Comparison of ENCODE assay signal across 1 cellular context in the genomic region with DNA sequence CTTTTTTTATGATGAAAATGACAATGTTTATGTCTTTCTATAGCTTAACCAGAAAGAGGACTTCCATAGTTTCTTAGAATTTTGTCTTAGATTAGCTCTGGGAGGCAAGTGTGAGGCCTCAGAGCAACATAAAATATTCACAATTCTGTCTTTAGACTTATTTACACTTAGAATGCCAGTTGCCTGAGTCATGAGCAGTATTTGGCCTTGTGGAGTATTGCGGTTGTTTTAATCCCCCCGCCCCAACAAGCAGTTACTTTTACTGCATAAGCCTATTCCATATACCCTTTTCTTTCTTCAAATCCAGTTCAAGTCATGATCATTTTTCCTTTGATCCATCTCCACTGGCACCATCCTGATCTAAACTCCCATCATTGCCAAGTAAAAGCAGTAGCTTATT.
TF ChIP-seq lines count a peak whose summit lies in the region.

No MANE protein-coding gene starts in this region.

TF ChIP-seq in HepG2, 621 proteins besides CTCF, POLR2A, EP300 and RAD21 (continued from another document):
- TF ChIP-seq, protein P1, sequence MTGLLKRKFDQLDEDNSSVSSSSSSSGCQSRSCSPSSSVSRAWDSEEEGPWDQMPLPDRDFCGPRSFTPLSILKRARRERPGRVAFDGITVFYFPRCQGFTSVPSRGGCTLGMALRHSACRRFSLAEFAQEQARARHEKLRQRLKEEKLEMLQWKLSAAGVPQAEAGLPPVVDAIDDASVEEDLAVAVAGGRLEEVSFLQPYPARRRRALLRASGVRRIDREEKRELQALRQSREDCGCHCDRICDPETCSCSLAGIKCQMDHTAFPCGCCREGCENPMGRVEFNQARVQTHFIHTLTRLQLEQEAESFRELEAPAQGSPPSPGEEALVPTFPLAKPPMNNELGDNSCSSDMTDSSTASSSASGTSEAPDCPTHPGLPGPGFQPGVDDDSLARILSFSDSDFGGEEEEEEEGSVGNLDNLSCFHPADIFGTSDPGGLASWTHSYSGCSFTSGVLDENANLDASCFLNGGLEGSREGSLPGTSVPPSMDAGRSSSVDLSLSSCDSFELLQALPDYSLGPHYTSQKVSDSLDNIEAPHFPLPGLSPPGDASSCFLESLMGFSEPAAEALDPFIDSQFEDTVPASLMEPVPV (CRISPR knock-in tag; IDR thresholded peaks at IDR 0.05): no peak
- TF ChIP-seq PAX8 (CRISPR knock-in tag; IDR thresholded peaks at IDR 0.05; ENCODE audit: borderline replicate concordance) (no peak), PRMT3 (CRISPR knock-in tag; IDR thresholded peaks at IDR 0.05; ENCODE audit: borderline replicate concordance, low read depth) (no peak), RXRB (CRISPR knock-in tag; IDR thresholded peaks at IDR 0.05; ENCODE audit: borderline replicate concordance) (no peak), HMG20A (CRISPR knock-in tag; IDR thresholded peaks at IDR 0.05; ENCODE audit: borderline replicate concordance) (peak; percentile 64; the same call in 1 of the 2 replicates), SSRP1 (CRISPR knock-in tag; IDR thresholded peaks at IDR 0.05) (no peak), ZNF670 (CRISPR knock-in tag; IDR thresholded peaks at IDR 0.05; ENCODE audit: borderline replicate concordance) (no peak), GATAD2A (CRISPR knock-in tag; IDR thresholded peaks at IDR 0.05) (peak; percentile 42; the same call in 1 of the 2 replicates), ATF7-NPFF (CRISPR knock-in tag; IDR thresholded peaks at IDR 0.05; ENCODE audit: low read depth) (no peak), ZNF660 (CRISPR knock-in tag; IDR thresholded peaks at IDR 0.05; ENCODE audit: borderline replicate concordance, low read depth) (no peak), FOXK1 (CRISPR knock-in tag; IDR thresholded peaks at IDR 0.05; ENCODE audit: borderline replicate concordance, low read depth) (0 out of 2 replicates have a peak, but pooled peaks have one; percentile 27), ZFP82 (CRISPR knock-in tag; IDR thresholded peaks at IDR 0.05; ENCODE audit: borderline replicate concordance) (no peak), CBFB (CRISPR knock-in tag; IDR thresholded peaks at IDR 0.05) (0 out of 2 replicates have a peak, but pooled peaks have one; percentile 50), ZKSCAN1 (IDR thresholded peaks at IDR 0.05; ENCODE audit: low read length) (no peak), ZMYM4 (CRISPR knock-in tag; IDR thresholded peaks at IDR 0.05) (no peak), SP4 (CRISPR knock-in tag; IDR thresholded peaks at IDR 0.05) (no peak), ISL2 (CRISPR knock-in tag; IDR thresholded peaks at IDR 0.05) (0 out of 2 replicates have a peak, but pooled peaks have one; percentile 17), TEAD3 (CRISPR knock-in tag; optimal IDR thresholded peaks at IDR 0.05; ENCODE audit: borderline replicate concordance) (peak; percentile 89), NFRKB (IDR thresholded peaks at IDR 0.05) (no peak), ZMYM3 (CRISPR knock-in tag; IDR thresholded peaks at IDR 0.05) (no peak), ZZZ3 (CRISPR knock-in tag; IDR thresholded peaks at IDR 0.05; ENCODE audit: borderline replicate concordance) (no peak), TCF7 (IDR thresholded peaks at IDR 0.05; ENCODE audit: low read depth) (peak; percentile 51; the same call in 1 of the 2 replicates), HOXA7 (CRISPR knock-in tag; IDR thresholded peaks at IDR 0.05) (no peak), ZNF678 (CRISPR knock-in tag; IDR thresholded peaks at IDR 0.05) (no peak), PHF20 (CRISPR knock-in tag; IDR thresholded peaks at IDR 0.05) (no peak), ZNF432 (CRISPR knock-in tag; IDR thresholded peaks at IDR 0.05; ENCODE audit: borderline replicate concordance) (no peak), HNRNPUL1 (IDR thresholded peaks at IDR 0.05; ENCODE audit: low read depth, low read length) (no peak), HNF4A (CRISPR knock-in tag; IDR thresholded peaks at IDR 0.05) (no peak), ZNF335 (CRISPR knock-in tag; IDR thresholded peaks at IDR 0.05) (peak; percentile 41; the same call in 1 of the 2 replicates), ARNTL (CRISPR knock-in tag; IDR thresholded peaks at IDR 0.05) (no peak), NFKB2 (CRISPR knock-in tag; IDR thresholded peaks at IDR 0.05; ENCODE audit: borderline replicate concordance) (no peak), ZNF234 (CRISPR knock-in tag; conservative IDR thresholded peaks at IDR 0.05) (no peak), ZNF883 (CRISPR knock-in tag; IDR thresholded peaks at IDR 0.05; ENCODE audit: not compliant biosample characterization) (no peak), KLF6 (CRISPR knock-in tag; IDR thresholded peaks at IDR 0.05) (no peak)
- TF ChIP-seq, protein P2, sequence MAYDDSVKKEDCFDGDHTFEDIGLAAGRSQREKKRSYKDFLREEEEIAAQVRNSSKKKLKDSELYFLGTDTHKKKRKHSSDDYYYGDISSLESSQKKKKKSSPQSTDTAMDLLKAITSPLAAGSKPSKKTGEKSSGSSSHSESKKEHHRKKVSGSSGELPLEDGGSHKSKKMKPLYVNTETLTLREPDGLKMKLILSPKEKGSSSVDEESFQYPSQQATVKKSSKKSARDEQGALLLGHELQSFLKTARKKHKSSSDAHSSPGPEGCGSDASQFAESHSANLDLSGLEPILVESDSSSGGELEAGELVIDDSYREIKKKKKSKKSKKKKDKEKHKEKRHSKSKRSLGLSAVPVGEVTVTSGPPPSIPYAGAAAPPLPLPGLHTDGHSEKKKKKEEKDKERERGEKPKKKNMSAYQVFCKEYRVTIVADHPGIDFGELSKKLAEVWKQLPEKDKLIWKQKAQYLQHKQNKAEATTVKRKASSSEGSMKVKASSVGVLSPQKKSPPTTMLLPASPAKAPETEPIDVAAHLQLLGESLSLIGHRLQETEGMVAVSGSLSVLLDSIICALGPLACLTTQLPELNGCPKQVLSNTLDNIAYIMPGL (CRISPR knock-in tag; IDR thresholded peaks at IDR 0.05; ENCODE audit: borderline replicate concordance in 1 of 2, low read depth in 1 of 2): no peak
- TF ChIP-seq, protein P3, sequence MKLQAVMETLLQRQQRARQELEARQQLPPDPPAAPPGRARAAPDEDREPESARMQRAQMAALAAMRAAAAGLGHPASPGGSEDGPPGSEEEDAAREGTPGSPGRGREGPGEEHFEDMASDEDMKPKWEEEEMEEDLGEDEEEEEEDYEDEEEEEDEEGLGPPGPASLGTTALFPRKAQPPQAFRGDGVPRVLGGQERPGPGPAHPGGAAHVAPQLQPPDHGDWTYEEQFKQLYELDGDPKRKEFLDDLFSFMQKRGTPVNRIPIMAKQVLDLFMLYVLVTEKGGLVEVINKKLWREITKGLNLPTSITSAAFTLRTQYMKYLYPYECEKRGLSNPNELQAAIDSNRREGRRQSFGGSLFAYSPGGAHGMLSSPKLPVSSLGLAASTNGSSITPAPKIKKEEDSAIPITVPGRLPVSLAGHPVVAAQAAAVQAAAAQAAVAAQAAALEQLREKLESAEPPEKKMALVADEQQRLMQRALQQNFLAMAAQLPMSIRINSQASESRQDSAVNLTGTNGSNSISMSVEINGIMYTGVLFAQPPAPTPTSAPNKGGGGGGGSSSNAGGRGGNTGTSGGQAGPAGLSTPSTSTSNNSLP (IDR thresholded peaks at IDR 0.05; ENCODE audit: low read depth, low read length): peak; percentile 68
- TF ChIP-seq, protein P4, sequence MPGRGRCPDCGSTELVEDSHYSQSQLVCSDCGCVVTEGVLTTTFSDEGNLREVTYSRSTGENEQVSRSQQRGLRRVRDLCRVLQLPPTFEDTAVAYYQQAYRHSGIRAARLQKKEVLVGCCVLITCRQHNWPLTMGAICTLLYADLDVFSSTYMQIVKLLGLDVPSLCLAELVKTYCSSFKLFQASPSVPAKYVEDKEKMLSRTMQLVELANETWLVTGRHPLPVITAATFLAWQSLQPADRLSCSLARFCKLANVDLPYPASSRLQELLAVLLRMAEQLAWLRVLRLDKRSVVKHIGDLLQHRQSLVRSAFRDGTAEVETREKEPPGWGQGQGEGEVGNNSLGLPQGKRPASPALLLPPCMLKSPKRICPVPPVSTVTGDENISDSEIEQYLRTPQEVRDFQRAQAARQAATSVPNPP (CRISPR knock-in tag; IDR thresholded peaks at IDR 0.05): no peak
- TF ChIP-seq, protein P5, sequence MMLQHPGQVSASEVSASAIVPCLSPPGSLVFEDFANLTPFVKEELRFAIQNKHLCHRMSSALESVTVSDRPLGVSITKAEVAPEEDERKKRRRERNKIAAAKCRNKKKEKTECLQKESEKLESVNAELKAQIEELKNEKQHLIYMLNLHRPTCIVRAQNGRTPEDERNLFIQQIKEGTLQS (CRISPR knock-in tag; IDR thresholded peaks at IDR 0.05): peak; percentile 83
- TF ChIP-seq, protein P6, sequence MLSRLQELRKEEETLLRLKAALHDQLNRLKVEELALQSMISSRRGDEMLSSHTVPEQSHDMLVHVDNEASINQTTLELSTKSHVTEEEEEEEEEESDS (CRISPR knock-in tag; IDR thresholded peaks at IDR 0.05; ENCODE audit: borderline replicate concordance): no peak
- TF ChIP-seq, protein P7, sequence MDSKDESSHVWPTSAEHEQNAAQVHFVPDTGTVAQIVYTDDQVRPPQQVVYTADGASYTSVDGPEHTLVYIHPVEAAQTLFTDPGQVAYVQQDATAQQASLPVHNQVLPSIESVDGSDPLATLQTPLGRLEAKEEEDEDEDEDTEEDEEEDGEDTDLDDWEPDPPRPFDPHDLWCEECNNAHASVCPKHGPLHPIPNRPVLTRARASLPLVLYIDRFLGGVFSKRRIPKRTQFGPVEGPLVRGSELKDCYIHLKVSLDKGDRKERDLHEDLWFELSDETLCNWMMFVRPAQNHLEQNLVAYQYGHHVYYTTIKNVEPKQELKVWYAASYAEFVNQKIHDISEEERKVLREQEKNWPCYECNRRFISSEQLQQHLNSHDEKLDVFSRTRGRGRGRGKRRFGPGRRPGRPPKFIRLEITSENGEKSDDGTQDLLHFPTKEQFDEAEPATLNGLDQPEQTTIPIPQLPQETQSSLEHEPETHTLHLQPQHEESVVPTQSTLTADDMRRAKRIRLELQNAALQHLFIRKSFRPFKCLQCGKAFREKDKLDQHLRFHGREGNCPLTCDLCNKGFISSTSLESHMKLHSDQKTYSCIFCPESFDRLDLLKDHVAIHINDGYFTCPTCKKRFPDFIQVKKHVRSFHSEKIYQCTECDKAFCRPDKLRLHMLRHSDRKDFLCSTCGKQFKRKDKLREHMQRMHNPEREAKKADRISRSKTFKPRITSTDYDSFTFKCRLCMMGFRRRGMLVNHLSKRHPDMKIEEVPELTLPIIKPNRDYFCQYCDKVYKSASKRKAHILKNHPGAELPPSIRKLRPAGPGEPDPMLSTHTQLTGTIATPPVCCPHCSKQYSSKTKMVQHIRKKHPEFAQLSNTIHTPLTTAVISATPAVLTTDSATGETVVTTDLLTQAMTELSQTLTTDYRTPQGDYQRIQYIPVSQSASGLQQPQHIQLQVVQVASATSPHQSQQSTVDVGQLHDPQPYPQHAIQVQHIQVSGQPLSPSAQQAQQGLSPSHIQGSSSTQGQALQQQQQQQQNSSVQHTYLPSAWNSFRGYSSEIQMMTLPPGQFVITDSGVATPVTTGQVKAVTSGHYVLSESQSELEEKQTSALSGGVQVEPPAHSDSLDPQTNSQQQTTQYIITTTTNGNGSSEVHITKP (CRISPR knock-in tag; IDR thresholded peaks at IDR 0.05; ENCODE audit: low read depth): no peak
- TF ChIP-seq, protein P8, sequence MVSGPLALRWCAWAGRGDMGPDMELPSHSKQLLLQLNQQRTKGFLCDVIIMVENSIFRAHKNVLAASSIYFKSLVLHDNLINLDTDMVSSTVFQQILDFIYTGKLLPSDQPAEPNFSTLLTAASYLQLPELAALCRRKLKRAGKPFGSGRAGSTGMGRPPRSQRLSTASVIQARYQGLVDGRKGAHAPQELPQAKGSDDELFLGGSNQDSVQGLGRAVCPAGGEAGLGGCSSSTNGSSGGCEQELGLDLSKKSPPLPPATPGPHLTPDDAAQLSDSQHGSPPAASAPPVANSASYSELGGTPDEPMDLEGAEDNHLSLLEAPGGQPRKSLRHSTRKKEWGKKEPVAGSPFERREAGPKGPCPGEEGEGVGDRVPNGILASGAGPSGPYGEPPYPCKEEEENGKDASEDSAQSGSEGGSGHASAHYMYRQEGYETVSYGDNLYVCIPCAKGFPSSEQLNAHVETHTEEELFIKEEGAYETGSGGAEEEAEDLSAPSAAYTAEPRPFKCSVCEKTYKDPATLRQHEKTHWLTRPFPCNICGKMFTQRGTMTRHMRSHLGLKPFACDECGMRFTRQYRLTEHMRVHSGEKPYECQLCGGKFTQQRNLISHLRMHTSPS (CRISPR knock-in tag; IDR thresholded peaks at IDR 0.05; ENCODE audit: low read depth): no peak
- TF ChIP-seq, protein P9, sequence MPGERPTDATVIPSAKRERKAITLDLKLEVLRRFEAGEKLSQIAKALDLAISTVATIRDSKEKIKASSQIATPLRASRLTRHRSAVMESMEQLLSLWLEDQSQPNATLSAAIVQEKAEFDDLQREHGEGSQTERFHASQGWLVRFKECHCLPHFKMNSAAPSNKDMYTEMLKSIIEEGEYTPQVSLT (CRISPR knock-in tag; IDR thresholded peaks at IDR 0.05; ENCODE audit: borderline replicate concordance, low read depth): no peak
- TF ChIP-seq, protein P10, sequence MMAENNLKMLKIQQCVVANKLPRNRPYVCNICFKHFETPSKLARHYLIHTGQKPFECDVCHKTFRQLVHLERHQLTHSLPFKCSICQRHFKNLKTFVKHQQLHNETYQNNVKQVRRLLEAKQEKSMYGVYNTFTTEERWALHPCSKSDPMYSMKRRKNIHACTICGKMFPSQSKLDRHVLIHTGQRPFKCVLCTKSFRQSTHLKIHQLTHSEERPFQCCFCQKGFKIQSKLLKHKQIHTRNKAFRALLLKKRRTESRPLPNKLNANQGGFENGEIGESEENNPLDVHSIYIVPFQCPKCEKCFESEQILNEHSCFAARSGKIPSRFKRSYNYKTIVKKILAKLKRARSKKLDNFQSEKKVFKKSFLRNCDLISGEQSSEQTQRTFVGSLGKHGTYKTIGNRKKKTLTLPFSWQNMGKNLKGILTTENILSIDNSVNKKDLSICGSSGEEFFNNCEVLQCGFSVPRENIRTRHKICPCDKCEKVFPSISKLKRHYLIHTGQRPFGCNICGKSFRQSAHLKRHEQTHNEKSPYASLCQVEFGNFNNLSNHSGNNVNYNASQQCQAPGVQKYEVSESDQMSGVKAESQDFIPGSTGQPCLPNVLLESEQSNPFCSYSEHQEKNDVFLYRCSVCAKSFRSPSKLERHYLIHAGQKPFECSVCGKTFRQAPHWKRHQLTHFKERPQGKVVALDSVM (CRISPR knock-in tag; IDR thresholded peaks at IDR 0.05): no peak
- TF ChIP-seq, protein P11, sequence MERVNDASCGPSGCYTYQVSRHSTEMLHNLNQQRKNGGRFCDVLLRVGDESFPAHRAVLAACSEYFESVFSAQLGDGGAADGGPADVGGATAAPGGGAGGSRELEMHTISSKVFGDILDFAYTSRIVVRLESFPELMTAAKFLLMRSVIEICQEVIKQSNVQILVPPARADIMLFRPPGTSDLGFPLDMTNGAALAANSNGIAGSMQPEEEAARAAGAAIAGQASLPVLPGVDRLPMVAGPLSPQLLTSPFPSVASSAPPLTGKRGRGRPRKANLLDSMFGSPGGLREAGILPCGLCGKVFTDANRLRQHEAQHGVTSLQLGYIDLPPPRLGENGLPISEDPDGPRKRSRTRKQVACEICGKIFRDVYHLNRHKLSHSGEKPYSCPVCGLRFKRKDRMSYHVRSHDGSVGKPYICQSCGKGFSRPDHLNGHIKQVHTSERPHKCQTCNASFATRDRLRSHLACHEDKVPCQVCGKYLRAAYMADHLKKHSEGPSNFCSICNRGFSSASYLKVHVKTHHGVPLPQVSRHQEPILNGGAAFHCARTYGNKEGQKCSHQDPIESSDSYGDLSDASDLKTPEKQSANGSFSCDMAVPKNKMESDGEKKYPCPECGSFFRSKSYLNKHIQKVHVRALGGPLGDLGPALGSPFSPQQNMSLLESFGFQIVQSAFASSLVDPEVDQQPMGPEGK (CRISPR knock-in tag; IDR thresholded peaks at IDR 0.05): peak; percentile 64
- TF ChIP-seq, protein P12, sequence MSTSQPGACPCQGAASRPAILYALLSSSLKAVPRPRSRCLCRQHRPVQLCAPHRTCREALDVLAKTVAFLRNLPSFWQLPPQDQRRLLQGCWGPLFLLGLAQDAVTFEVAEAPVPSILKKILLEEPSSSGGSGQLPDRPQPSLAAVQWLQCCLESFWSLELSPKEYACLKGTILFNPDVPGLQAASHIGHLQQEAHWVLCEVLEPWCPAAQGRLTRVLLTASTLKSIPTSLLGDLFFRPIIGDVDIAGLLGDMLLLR (CRISPR knock-in tag; IDR thresholded peaks at IDR 0.05): no peak
